In the genomic region with DNA sequence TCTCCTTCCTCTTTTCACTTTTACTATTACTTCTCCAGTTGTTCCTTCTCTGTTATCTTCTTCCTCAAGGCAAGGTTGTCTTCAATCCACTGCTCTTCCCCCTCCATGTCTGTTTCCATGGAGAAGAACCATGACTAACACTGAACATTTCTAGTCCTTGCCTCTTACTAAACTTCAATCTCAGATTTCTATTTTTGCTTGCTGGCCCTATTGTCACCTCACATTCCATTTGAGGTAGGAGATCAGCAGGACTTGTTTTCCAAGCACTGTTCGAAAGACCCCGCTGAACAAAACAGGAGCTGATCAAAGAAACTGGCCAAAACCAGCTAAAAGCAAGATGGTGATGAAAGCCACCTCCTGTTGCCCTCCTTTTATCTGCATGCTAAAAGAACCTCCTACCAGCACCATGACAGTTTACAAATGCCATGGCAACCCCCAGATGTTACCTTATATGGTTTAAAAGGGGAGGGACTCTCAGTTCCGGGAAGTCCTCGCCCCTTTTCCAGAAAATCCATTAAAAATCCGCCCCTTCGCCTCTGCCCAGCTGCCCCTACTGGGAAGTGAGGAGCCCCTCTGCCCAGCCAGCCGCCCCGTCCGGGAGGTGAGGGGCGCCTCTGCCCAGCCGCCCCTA, we compare ENCODE assay signal across 11 cellular contexts. TPM values are rescaled to one million over a fixed set of nuclear protein-coding genes. Genes with fewer than 3 reads are reported as not detected.
DNase-seq lines count a peak whose midpoint lies in the region; ATAC-seq and TF ChIP-seq lines count a peak whose summit lies in the region.
"Had no signal": no experiment of that assay in that cellular context is flagged by ENCODE, and none has a peak within 500 bp of the region (broad histone marks: within the 10 kb centered on the region; RNA-seq: fewer than 3 reads in every experiment).

No MANE protein-coding gene starts in this region.

- peaks cover 80% of the 10 kb centered on the region for H3K79me2 ChIP-seq in SK-N-SH (ENCODE audit: insufficient read depth)
- H3K79me2 ChIP-seq in fibroblast of lung (ENCODE audit: control insufficient read depth, insufficient read depth, low read length) = peaks cover 8% of the 10 kb centered on the region

- POLR2A ChIA-PET in activated naive CD8-positive, alpha-beta T cell treated with anti-CD3 and anti-CD28 coated beads, Interleukin-2, amount 10 ng/mL, durations not matched to agents 7 days and 5 days (lab: Charles Lee) = no interaction called here
- POLR2A ChIA-PET in SK-N-SH (lab: Yijun Ruan, JAX) = no interaction called here

- H3K27me3 ChIP-seq in SK-N-SH (ENCODE audit: insufficient read depth) = no peaks in the 10 kb centered on the region
- no peaks in the 10 kb centered on the region for H3K27me3 ChIP-seq in fibroblast of lung (ENCODE audit: control insufficient read depth, insufficient read depth, low read length)

- H3K9me2 ChIP-seq in SK-N-SH = no peaks in the 10 kb centered on the region

- intact Hi-C loops in activated naive CD4-positive, alpha-beta T cell treated with anti-CD3 and anti-CD28 coated beads for 36 hours (cut with micrococcal nuclease) = no loop called here

- no peak for ATAC-seq in activated naive CD8-positive, alpha-beta T cell treated with anti-CD3 and anti-CD28 coated beads, Interleukin-2, amount 10 ng/mL, durations not matched to agents 7 days and 5 days (ENCODE audit: low read depth)
- ATAC-seq in activated naive CD8-positive, alpha-beta T cell treated with anti-CD3 and anti-CD28 coated beads, Interleukin-2, amount 50 U/mL, for 24 hours = no peak
- no peak for ATAC-seq in HG02588 (IDR thresholded peaks at IDR 0.05; ENCODE audit: unreplicated experiment)

- H3K9ac ChIP-seq in SK-N-SH (no peak overlapping the region), fibroblast of lung (ENCODE audit: insufficient read depth, low read length) (no peak overlapping the region)

- no peak for DNase-seq in activated naive CD8-positive, alpha-beta T cell treated with anti-CD3 and anti-CD28 coated beads, Interleukin-2, amount 10 ng/mL, durations not matched to agents 7 days and 5 days
- no peak for DNase-seq in activated naive CD8-positive, alpha-beta T cell treated with anti-CD3 and anti-CD28 coated beads, Interleukin-2, amount 50 U/mL, for 24 hours
- DNase-seq in SK-N-SH = peak; percentile 16
- peak; percentile 21 to 81 for DNase-seq in fibroblast of lung (ENCODE audit: low read depth in 2 of 2)
- DNase-seq in smooth muscle cell of the brain vasculature (ENCODE audit: low read depth, low spot score) = peak; percentile 95
- DNase-seq in activated naive CD4-positive, alpha-beta T cell treated with anti-CD3 and anti-CD28 coated beads for 36 hours = no peak
- DNase-seq in nephron progenitor cell = no peak
- DNase-seq: activated naive CD4-positive, alpha-beta T cell treated with Interleukin-2 at 50 U/mL for 16 hours; islet precursor cell; stimulated activated CD4-positive, alpha-beta T cell treated with anti-CD3 and anti-CD28 coated beads, Interleukin-4, amount 100 ng/mL, for 4 hours had no signal

- H3K4me3 ChIP-seq in SK-N-SH (ENCODE audit: low read depth in 2 of 2, low read length in 1 of 2) (no peak overlapping the region), fibroblast of lung (replicated peaks in 1 of 4; ENCODE audit: control extremely low read depth in 1 of 4, insufficient read depth in 1 of 4, low read depth in 3 of 4, low read length in 4 of 4) (no peak overlapping the region)

- H3K27ac ChIP-seq in SK-N-SH (ENCODE audit: low read depth in 2 of 2, low read length in 1 of 2) (peak overlapping the region in 1 of 2 experiments; percentile 68; a peak in 2 of 4 replicates), fibroblast of lung (ENCODE audit: insufficient read depth, low read length) (peak overlapping the region; percentile 58)

- no peak for TF ChIP-seq CTCF in SK-N-SH (IDR thresholded peaks at IDR 0.05)
- no peak for TF ChIP-seq CTCF in fibroblast of lung (conservative IDR thresholded peaks at IDR 0.05 in 1 of 2, IDR thresholded peaks at IDR 0.05 in 1 of 2; ENCODE audit: low read depth in 1 of 2, low read length in 2 of 2)
- no peak for TF ChIP-seq CTCF in nephron progenitor cell (IDR thresholded peaks at IDR 0.05)

- TF ChIP-seq EP300 in SK-N-SH (IDR thresholded peaks at IDR 0.05; ENCODE audit: borderline replicate concordance in 1 of 2, low read depth in 1 of 2, low read length in 1 of 2) = no peak

- WGBS in SK-N-SH (ENCODE audit: low lambda C conversion rate) = 95% methylated on average over 7 of the region's 11 CpGs

- H3K4me3 Mint-ChIP-seq in activated naive CD8-positive, alpha-beta T cell treated with anti-CD3 and anti-CD28 coated beads, Interleukin-2, amount 10 ng/mL, durations not matched to agents 7 days and 5 days = no peak overlapping the region
- no peak overlapping the region for H3K4me3 Mint-ChIP-seq in activated naive CD8-positive, alpha-beta T cell treated with anti-CD3 and anti-CD28 coated beads, Interleukin-2, amount 50 U/mL, for 24 hours
- H3K4me3 Mint-ChIP-seq in activated naive CD4-positive, alpha-beta T cell treated with anti-CD3 and anti-CD28 coated beads for 36 hours = no peak overlapping the region
- no peak overlapping the region for H3K4me3 Mint-ChIP-seq in nephron progenitor cell

- H3K4me2 ChIP-seq in SK-N-SH (peak overlapping the region; percentile 41), fibroblast of lung (ENCODE audit: extremely low read depth, insufficient read depth, low read length) (no peak overlapping the region)

- H3K4me1 ChIP-seq in SK-N-SH (ENCODE audit: control insufficient read depth in 1 of 2, insufficient read depth in 2 of 2, low read depth in 1 of 2, low read length in 1 of 2) = peaks cover 0 to 6% of the 10 kb centered on the region in 2 experiments; a peak in 2 of 4 replicates
- H3K4me1 ChIP-seq in fibroblast of lung (ENCODE audit: control insufficient read depth, extremely low read depth, insufficient read depth, low read length) = peaks cover 5% of the 10 kb centered on the region

- H3K4me1 Mint-ChIP-seq in activated naive CD8-positive, alpha-beta T cell treated with anti-CD3 and anti-CD28 coated beads, Interleukin-2, amount 10 ng/mL, durations not matched to agents 7 days and 5 days = peaks cover 18% of the 10 kb centered on the region
- peaks cover 17% of the 10 kb centered on the region for H3K4me1 Mint-ChIP-seq in activated naive CD8-positive, alpha-beta T cell treated with anti-CD3 and anti-CD28 coated beads, Interleukin-2, amount 50 U/mL, for 24 hours
- H3K4me1 Mint-ChIP-seq in activated naive CD4-positive, alpha-beta T cell treated with anti-CD3 and anti-CD28 coated beads for 36 hours (ENCODE audit: low read depth) = peaks cover 16% of the 10 kb centered on the region
- H3K4me1 Mint-ChIP-seq in nephron progenitor cell = peaks cover 11% of the 10 kb centered on the region

- TF ChIP-seq RAD21 in SK-N-SH (IDR thresholded peaks at IDR 0.05; ENCODE audit: low read length) = no peak

- H3F3A ChIP-seq in SK-N-SH (replicated peaks; ENCODE audit: insufficient read depth) = peaks cover 13% of the 10 kb centered on the region

- H3K27ac Mint-ChIP-seq in activated naive CD8-positive, alpha-beta T cell treated with anti-CD3 and anti-CD28 coated beads, Interleukin-2, amount 10 ng/mL, durations not matched to agents 7 days and 5 days = peak overlapping the region; percentile 23
- H3K27ac Mint-ChIP-seq in activated naive CD8-positive, alpha-beta T cell treated with anti-CD3 and anti-CD28 coated beads, Interleukin-2, amount 50 U/mL, for 24 hours = no peak overlapping the region
- no peak overlapping the region for H3K27ac Mint-ChIP-seq in activated naive CD4-positive, alpha-beta T cell treated with anti-CD3 and anti-CD28 coated beads for 36 hours
- H3K27ac Mint-ChIP-seq in nephron progenitor cell = no peak overlapping the region

- H3K9me3 ChIP-seq in SK-N-SH = no peaks in the 10 kb centered on the region
- H3K9me3 ChIP-seq in fibroblast of lung (ENCODE audit: control insufficient read depth, insufficient read depth, low read depth, low read length) = no peaks in the 10 kb centered on the region

- H3K36me3 Mint-ChIP-seq in activated naive CD8-positive, alpha-beta T cell treated with anti-CD3 and anti-CD28 coated beads, Interleukin-2, amount 10 ng/mL, durations not matched to agents 7 days and 5 days = peaks cover 36% of the 10 kb centered on the region
- H3K36me3 Mint-ChIP-seq in activated naive CD8-positive, alpha-beta T cell treated with anti-CD3 and anti-CD28 coated beads, Interleukin-2, amount 50 U/mL, for 24 hours (ENCODE audit: low read depth) = peaks cover 28% of the 10 kb centered on the region
- H3K36me3 Mint-ChIP-seq in activated naive CD4-positive, alpha-beta T cell treated with anti-CD3 and anti-CD28 coated beads for 36 hours (ENCODE audit: low read depth) = peaks cover 14% of the 10 kb centered on the region
- peaks cover 69% of the 10 kb centered on the region for H3K36me3 Mint-ChIP-seq in nephron progenitor cell (ENCODE audit: low read depth)

- H3K9me3 Mint-ChIP-seq in activated naive CD8-positive, alpha-beta T cell treated with anti-CD3 and anti-CD28 coated beads, Interleukin-2, amount 10 ng/mL, durations not matched to agents 7 days and 5 days = no peaks in the 10 kb centered on the region
- H3K9me3 Mint-ChIP-seq in activated naive CD8-positive, alpha-beta T cell treated with anti-CD3 and anti-CD28 coated beads, Interleukin-2, amount 50 U/mL, for 24 hours = no peaks in the 10 kb centered on the region
- H3K9me3 Mint-ChIP-seq in activated naive CD4-positive, alpha-beta T cell treated with anti-CD3 and anti-CD28 coated beads for 36 hours = no peaks in the 10 kb centered on the region
- H3K9me3 Mint-ChIP-seq in nephron progenitor cell = peaks cover 21% of the 10 kb centered on the region

- CTCF ChIA-PET in SK-N-SH (lab: Yijun Ruan, JAX) = interaction anchor here (0.7 kb wide), 1 partner anchor 9 kb away, joined by 3 read pairs; no protein-coding TSS in a partner anchor
- CTCF ChIA-PET in activated naive CD4-positive, alpha-beta T cell treated with anti-CD3 and anti-CD28 coated beads for 36 hours (lab: Charles Lee) = interaction anchor here (0.5 to 1.1 kb wide), 3 partner anchors 87 to 549 kb away, joined by 3 to 5 read pairs (median 3); no protein-coding TSS in a partner anchor

- no peaks in the 10 kb centered on the region for H3K27me3 Mint-ChIP-seq in activated naive CD8-positive, alpha-beta T cell treated with anti-CD3 and anti-CD28 coated beads, Interleukin-2, amount 10 ng/mL, durations not matched to agents 7 days and 5 days
- H3K27me3 Mint-ChIP-seq in activated naive CD8-positive, alpha-beta T cell treated with anti-CD3 and anti-CD28 coated beads, Interleukin-2, amount 50 U/mL, for 24 hours = no peaks in the 10 kb centered on the region
- no peaks in the 10 kb centered on the region for H3K27me3 Mint-ChIP-seq in activated naive CD4-positive, alpha-beta T cell treated with anti-CD3 and anti-CD28 coated beads for 36 hours (ENCODE audit: low read depth)
- H3K27me3 Mint-ChIP-seq in nephron progenitor cell (ENCODE audit: low read depth, poor library complexity) = no peaks in the 10 kb centered on the region

- peaks cover 3% of the 10 kb centered on the region; the same call in 1 of the 2 replicates for H4K20me1 ChIP-seq in SK-N-SH (ENCODE audit: insufficient read depth)
- H4K20me1 ChIP-seq in fibroblast of lung (ENCODE audit: control insufficient read depth, extremely low read depth, insufficient read depth, low read length) = no peaks in the 10 kb centered on the region

- no peak overlapping the region for H2AFZ ChIP-seq in SK-N-SH (ENCODE audit: low read depth)
- H2AFZ ChIP-seq in fibroblast of lung (ENCODE audit: low read length) = no peak overlapping the region

- H3K36me3 ChIP-seq in SK-N-SH (replicated peaks in 1 of 2; ENCODE audit: control insufficient read depth in 1 of 2, insufficient read depth in 2 of 2, low read length in 1 of 2) = peaks cover 12 to 22% of the 10 kb centered on the region in 2 experiments
- H3K36me3 ChIP-seq in fibroblast of lung (ENCODE audit: control insufficient read depth, insufficient read depth, low read length) = peaks cover 3% of the 10 kb centered on the region

RNA-seq across cellular contexts. Expression of gene GON4L, which starts 22.6 kb away (rescaled TPM):
- total RNA-seq in activated naive CD8-positive, alpha-beta T cell treated with anti-CD3 and anti-CD28 coated beads, Interleukin-2, amount 10 ng/mL, durations not matched to agents 7 days and 5 days = 10 to 100 TPM; 92.4 to 94.4 TPM
- polyA plus RNA-seq in SK-N-SH (2012; rRNA removed) (16.5 and 24.6 TPM in 2 replicates), fibroblast of lung (20.2 and 20.3 TPM in 2 replicates)
- polyA plus RNA-seq in SK-N-SH (2012; cell fraction: cytosol; rRNA removed) = 12.1 and 12.3 TPM in 2 replicates
- 59.9 and 75.9 TPM in 2 replicates for polyA plus RNA-seq in SK-N-SH (2012; cell fraction: nucleus; rRNA removed)
- 22.1 and 30.9 TPM in 2 replicates for total RNA-seq in fibroblast of lung
- 13.5 and 14.9 TPM in 2 replicates for polyA plus RNA-seq in fibroblast of lung (2012)
- polyA minus RNA-seq in fibroblast of lung (ENCODE audit: low replicate concordance) = 59.1 and 61.6 TPM in 2 replicates
- 10 to 100 TPM; 36.6 to 37.1 TPM for total RNA-seq in activated naive CD4-positive, alpha-beta T cell treated with anti-CD3 and anti-CD28 coated beads for 36 hours

RNA-seq across cellular contexts. Expression of gene SYT11, which starts 25.0 kb away (rescaled TPM):
- total RNA-seq in activated naive CD8-positive, alpha-beta T cell treated with anti-CD3 and anti-CD28 coated beads, Interleukin-2, amount 10 ng/mL, durations not matched to agents 7 days and 5 days = 10 to 100 TPM; 13.6 to 15.1 TPM
- 26.7 and 37.0 TPM in 2 replicates for polyA plus RNA-seq in SK-N-SH (2012; rRNA removed)
- 27.3 and 31.5 TPM in 2 replicates for polyA plus RNA-seq in SK-N-SH (2012; cell fraction: cytosol; rRNA removed)
- polyA plus RNA-seq in SK-N-SH (2012; cell fraction: nucleus; rRNA removed) = 18.5 and 34.6 TPM in 2 replicates
- 30.3 and 71.3 TPM in 2 replicates for total RNA-seq in fibroblast of lung
- polyA plus RNA-seq in fibroblast of lung = 36.8 and 53.7 TPM in 2 replicates
- 26.3 and 36.3 TPM in 2 replicates for polyA plus RNA-seq in fibroblast of lung (2012)
- 43.6 and 62.1 TPM in 2 replicates for polyA minus RNA-seq in fibroblast of lung (ENCODE audit: low replicate concordance)
- 1 to 10 TPM; 6.3 to 7.0 TPM for total RNA-seq in activated naive CD4-positive, alpha-beta T cell treated with anti-CD3 and anti-CD28 coated beads for 36 hours

Comparison
In these comparisons a context has a peak if more than half of its experiments do, and no peak if none do; other contexts are left out.
1. DNase-seq: peak in SK-N-SH (single experiment), fibroblast of lung (2 of 2) and smooth muscle cell of the brain vasculature (single experiment); none in activated naive CD8-positive, alpha-beta T cell treated with anti-CD3 and anti-CD28 coated beads, Interleukin-2, amount 10 ng/mL, durations not matched to agents 7 days and 5 days (single experiment), activated naive CD8-positive, alpha-beta T cell treated with anti-CD3 and anti-CD28 coated beads, Interleukin-2, amount 50 U/mL, for 24 hours (single experiment), activated naive CD4-positive, alpha-beta T cell treated with anti-CD3 and anti-CD28 coated beads for 36 hours (single experiment) and nephron progenitor cell (single experiment).